ENCODE assay signal across 11 cellular contexts in the genomic region with DNA sequence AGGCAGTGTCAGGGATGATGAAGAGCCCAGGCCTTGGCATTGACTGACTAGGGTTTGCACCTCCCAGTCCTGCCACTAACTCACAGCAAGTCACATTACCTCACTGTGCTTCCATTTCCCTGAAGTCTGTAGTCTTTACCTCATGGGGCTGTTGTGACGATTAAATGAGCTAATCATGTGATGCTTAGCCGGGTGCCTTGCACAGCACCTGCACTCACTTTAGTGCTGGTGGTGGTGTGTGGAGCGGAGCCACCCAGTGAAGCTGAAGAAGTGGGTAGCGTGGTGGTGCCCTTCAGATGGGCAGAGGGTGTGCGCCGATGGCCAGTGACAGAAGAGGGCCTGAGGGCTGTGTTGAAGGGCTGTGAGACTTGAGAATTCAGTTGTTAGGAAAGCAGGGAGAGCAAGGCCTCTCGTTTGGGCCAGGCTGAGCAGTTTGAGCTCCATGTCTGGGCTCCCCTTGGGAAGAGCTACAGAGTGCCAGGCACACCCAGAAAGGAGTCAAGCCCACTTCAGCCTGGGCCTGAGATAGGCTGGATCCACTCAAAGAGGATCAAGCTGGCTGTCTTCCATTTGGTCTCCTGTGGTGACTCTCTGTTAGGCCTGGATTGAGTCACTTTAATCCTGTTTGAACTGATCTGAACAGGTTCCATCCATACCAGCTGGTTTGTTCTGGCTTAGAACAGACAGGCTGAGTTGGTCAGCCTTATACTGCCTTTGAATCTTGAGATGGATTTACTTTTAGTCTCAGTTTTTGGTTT. TPM values are rescaled to one million over a fixed set of nuclear protein-coding genes. Genes with fewer than 3 reads are reported as not detected.
A peak's percentile ranks its signal among the peaks of the same experiment; 100 is the strongest.
DNase-seq lines count a peak whose midpoint lies in the region; ATAC-seq, FAIRE-seq and TF ChIP-seq lines count a peak whose summit lies in the region.
"Had no signal": no experiment of that assay in that cellular context is flagged by ENCODE, and none has a peak within 500 bp of the region (broad histone marks: within the 10 kb centered on the region; RNA-seq: fewer than 3 reads in every experiment).

No MANE protein-coding gene starts in this region.

- H3K4me1 Mint-ChIP-seq in CD14-positive monocyte: no peaks in the 10 kb centered on the region
- H3K4me1 Mint-ChIP-seq: activated B cell treated with CpG ODN at 0.5 μM for 24 hours had no signal

- peaks cover 14 to 24% (median 20%) of the 10 kb centered on the region in 3 donors for H3K27me3 Mint-ChIP-seq in CD14-positive monocyte (ENCODE audit: low read depth in 3 of 3)
- H3K27me3 Mint-ChIP-seq: activated B cell treated with CpG ODN at 0.5 μM for 24 hours had no signal

- H3K4me1 ChIP-seq in heart left ventricle (peaks cover 0 to 56% (median 25%) of the 10 kb centered on the region in 12 donors), stomach (peaks cover 5 to 37% (median 21%) of the 10 kb centered on the region in 4 donors)
- H3K4me1 ChIP-seq: right lobe of liver had no signal

- intact Hi-C loops in heart left ventricle (cut with DNase I) (loop anchor here in 1 of 10 donors (5.0 kb wide), 1 partner anchor 230 kb away; no protein-coding TSS in a partner anchor), stomach (cut with DNase I; ENCODE audit: low total_unique reads) (no loop called here), CD14-positive monocyte (cut with micrococcal nuclease) (no loop called here)

- H3K27ac ChIP-seq in heart left ventricle (peak overlapping the region; percentile 63 to 92 (median 84)), stomach (peak overlapping the region in 4 of 5 donors; percentile 56 to 86 (median 70))
- H3K27ac ChIP-seq: right lobe of liver had no signal

- TF ChIP-seq CTCF in heart left ventricle (IDR thresholded peaks at IDR 0.05): no peak
- no peak for TF ChIP-seq CTCF in stomach (IDR thresholded peaks at IDR 0.05)
- no peak for TF ChIP-seq CTCF in CD14-positive monocyte (IDR thresholded peaks at IDR 0.05)

- H3K27me3 ChIP-seq in heart left ventricle: no peaks in the 10 kb centered on the region
- no peaks in the 10 kb centered on the region for H3K27me3 ChIP-seq in stomach
- H3K27me3 ChIP-seq: right lobe of liver had no signal

- H3K4me3 ChIP-seq in heart left ventricle: no peak overlapping the region
- no peak overlapping the region for H3K4me3 ChIP-seq in stomach
- H3K4me3 ChIP-seq: right lobe of liver had no signal

- TF ChIP-seq EP300 in stomach (IDR thresholded peaks at IDR 0.05): no peak

- TF ChIP-seq POLR2A in heart left ventricle (IDR thresholded peaks at IDR 0.05): no peak
- no peak for TF ChIP-seq POLR2A in stomach (IDR thresholded peaks at IDR 0.05)

- H3K9me3 ChIP-seq in heart left ventricle (no peaks in the 10 kb centered on the region), stomach (no peaks in the 10 kb centered on the region)
- H3K9me3 ChIP-seq: right lobe of liver had no signal

- H3K36me3 ChIP-seq in heart left ventricle (no peaks in the 10 kb centered on the region), stomach (no peaks in the 10 kb centered on the region)
- H3K36me3 ChIP-seq: right lobe of liver had no signal

- H3K4me3 Mint-ChIP-seq in CD14-positive monocyte: no peak overlapping the region
- H3K4me3 Mint-ChIP-seq: activated B cell treated with CpG ODN at 0.5 μM for 24 hours had no signal

- H3K27ac Mint-ChIP-seq in CD14-positive monocyte: peak overlapping the region in 1 of 7 donors; percentile 32
- H3K27ac Mint-ChIP-seq: activated B cell treated with CpG ODN at 0.5 μM for 24 hours had no signal

- peaks cover 0 to 3% (median 0%) of the 10 kb centered on the region in 7 donors for H3K9me3 Mint-ChIP-seq in CD14-positive monocyte
- H3K9me3 Mint-ChIP-seq: activated B cell treated with CpG ODN at 0.5 μM for 24 hours had no signal

- H3K36me3 Mint-ChIP-seq in CD14-positive monocyte: no peaks in the 10 kb centered on the region

- FAIRE-seq in GM19239 (lab: Jason Lieb, UNC): no peak

- DNase-seq in HPDE6-E6E7 (ENCODE audit: extremely low spot score) (peak; percentile 63), T1000 (lab: John Stamatoyannopoulos, UW) (peak; percentile 22), heart left ventricle (peak in 2 of 5 donors; percentile 35 to 45), stomach (no peak), CD14-positive monocyte (ENCODE audit: low spot score) (no peak), GM19239 (ENCODE audit: insufficient read length, low spot score) (no peak), NCI-H2107 treated with DMSO at 0.1 percent for 48 hours (lab: John Stamatoyannopoulos, UW; ENCODE audit: unreplicated experiment) (no peak)
- DNase-seq: activated B cell treated with CpG ODN at 0.5 μM for 24 hours; effector memory CD4-positive, alpha-beta T cell; right lobe of liver had no signal

- WGBS in heart left ventricle, 4 donors: 72 to 84% (median 72%) methylated on average over 7 of the region's 7 CpGs
- WGBS in stomach, 5 donors: 88 to 92% (median 90%) methylated on average over 7 of the region's 7 CpGs

- peak; percentile 58 to 67 (median 60) for ATAC-seq in heart left ventricle
- ATAC-seq in HG03108 (IDR thresholded peaks at IDR 0.05; ENCODE audit: unreplicated experiment): no peak

RNA-seq across cellular contexts. Expression of gene RALGPS1, which starts 42.5 kb away (rescaled TPM):
- total RNA-seq in heart left ventricle: 10 to 100 TPM in 8 of 9 donors, 1 to 10 TPM in 1; 9.7 to 21.8 (median 14.4) TPM
- 10 to 100 TPM in 1 of 2 donors, 1 to 10 TPM in 1; 8.0 to 15.8 TPM for polyA plus RNA-seq in heart left ventricle
- 100 to 1,000 TPM in 1 of 5 donors, 10 to 100 TPM in 4; 38.9 to 150 (median 68.8) TPM for total RNA-seq in stomach
- polyA plus RNA-seq in stomach: 10 to 100 TPM in 1 of 3 donors, 1 to 10 TPM in 2; 4.7 to 20.2 (median 9.1) TPM
- 1 to 10 TPM in 1 of 2 donors, under 1 TPM in 1; 0.60 to 1.3 TPM for polyA plus RNA-seq in CD14-positive monocyte

Comparison
In these comparisons a context has a peak if more than half of its experiments do, and no peak if none do; other contexts are left out.
1. DNase-seq: peak in HPDE6-E6E7 (single experiment) and T1000 (single experiment); none in stomach (single experiment), CD14-positive monocyte (single experiment), GM19239 (single experiment) and NCI-H2107 treated with DMSO at 0.1 percent for 48 hours (single experiment).